In the genomic region with DNA sequence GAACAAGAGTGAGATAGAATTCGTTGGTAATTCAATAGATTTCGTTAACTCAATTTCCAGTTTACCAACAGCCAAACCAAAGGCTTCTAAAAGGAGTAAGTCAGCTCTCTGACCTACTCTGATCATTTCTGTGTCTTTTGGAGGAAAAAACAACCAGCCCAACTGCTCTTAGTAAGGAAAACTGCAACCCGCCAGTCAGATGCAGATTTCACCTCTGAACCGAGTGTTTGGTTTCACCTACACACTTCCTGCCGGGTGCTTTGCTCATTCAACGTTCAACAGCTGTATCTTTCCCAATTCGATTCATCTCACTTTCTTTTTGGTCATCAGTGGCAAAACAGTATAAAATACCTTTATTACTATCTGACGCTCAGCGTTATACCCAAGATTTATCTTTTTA, we compare ENCODE assay signal across 8 cellular contexts. TPM values are rescaled to one million over a fixed set of nuclear protein-coding genes. Genes with fewer than 3 reads are reported as not detected.
A peak's percentile ranks its signal among the peaks of the same experiment; 100 is the strongest.
DNase-seq lines count a peak whose midpoint lies in the region; ATAC-seq and TF ChIP-seq lines count a peak whose summit lies in the region.
"Had no signal": no experiment of that assay in that cellular context is flagged by ENCODE, and none has a peak within 500 bp of the region (broad histone marks: within the 10 kb centered on the region; RNA-seq: fewer than 3 reads in every experiment).

No MANE protein-coding gene starts in this region.

- TF ChIP-seq CTCF in mucosa of descending colon (IDR thresholded peaks at IDR 0.05), result no peak

- DNase-seq in activated gamma-delta T cell treated with anti-CD3 and anti-CD28 coated beads, Interleukin-2, amount 50 U/mL, for 16 hours (ENCODE audit: low read depth), result peak; percentile 23
- peak; percentile 30 for DNase-seq in stimulated activated CD4-positive, alpha-beta T cell treated with anti-CD3 and anti-CD28 coated beads, Interleukin-4, amount 100 ng/mL, for 1 hour
- DNase-seq in NK-92 treated with Interleukin-12 subunit alpha and Interleukin-12 subunit beta, amount 100 ng/mL, for 24 hours (lab: John Stamatoyannopoulos, UW), result no peak
- DNase-seq in mucosa of descending colon, result no peak

- no peaks in the 10 kb centered on the region for H3K9me3 ChIP-seq in mucosa of descending colon

- TF ChIP-seq POLR2A in GM19193 (IDR thresholded peaks at IDR 0.05; ENCODE audit: extremely low read depth, insufficient read depth, insufficient read length), result peak; percentile 46

- no peak overlapping the region for H3K4me3 ChIP-seq in mucosa of descending colon

- H3K4me1 ChIP-seq in mucosa of descending colon (ENCODE audit: low read depth), result peaks cover 20% of the 10 kb centered on the region

- ATAC-seq in HG03354 (IDR thresholded peaks at IDR 0.05; ENCODE audit: poor library complexity, severe bottlenecking, unreplicated experiment), result peak; percentile 54
- no peak for ATAC-seq in HG03342 (IDR thresholded peaks at IDR 0.05; ENCODE audit: unreplicated experiment)
- no peak for ATAC-seq in mucosa of descending colon

- no peaks in the 10 kb centered on the region for H3K36me3 ChIP-seq in mucosa of descending colon (ENCODE audit: low read depth)

- intact Hi-C loops in mucosa of descending colon (cut with DNase I, micrococcal nuclease), result no loop called here

RNA-seq across cellular contexts. Expression of gene TMSB4X, which starts 24.5 kb away (rescaled TPM):
- total RNA-seq in mucosa of descending colon, result 1,000 to 10,000 TPM; 2,288 to 5,392 (median 5,014) TPM

RNA-seq across cellular contexts. Expression of gene FAM9C, which starts 45.0 kb away (rescaled TPM):
- total RNA-seq in mucosa of descending colon, result under 1 TPM in 1 of 3 donors, not detected in 2; 0.13 TPM
- total RNA-seq: mononuclear cell had no signal

Comparison
In these comparisons a context has a peak if more than half of its experiments do, and no peak if none do; other contexts are left out.
1. DNase-seq: peak in activated gamma-delta T cell treated with anti-CD3 and anti-CD28 coated beads, Interleukin-2, amount 50 U/mL, for 16 hours (single experiment) and stimulated activated CD4-positive, alpha-beta T cell treated with anti-CD3 and anti-CD28 coated beads, Interleukin-4, amount 100 ng/mL, for 1 hour (single experiment); none in NK-92 treated with Interleukin-12 subunit alpha and Interleukin-12 subunit beta, amount 100 ng/mL, for 24 hours (single experiment) and mucosa of descending colon (0 of 3).